22 cellular contexts compared by ENCODE assay signal in genomic region chr5:73749485-73750270, GRCh38.
DNase-seq lines count a peak whose midpoint lies in the region; ATAC-seq and TF ChIP-seq lines count a peak whose summit lies in the region.
"Had no signal": no experiment of that assay in that cellular context is flagged by ENCODE, and none has a peak within 500 bp of the region (broad histone marks: within the 10 kb centered on the region; RNA-seq: fewer than 3 reads in every experiment).

No MANE protein-coding gene starts in this region.

- H3K27ac ChIP-seq in heart right ventricle (peak overlapping the region in 6 of 10 donors; percentile 31 to 77 (median 54)), right atrium auricular region (peak overlapping the region in 1 of 2 donors; percentile 7), skeletal muscle tissue (ENCODE audit: low read depth, low read length) (peak overlapping the region; percentile 50), sigmoid colon (peak overlapping the region in 1 of 4 donors; percentile 76)

- 62 to 67% methylated on average over 11 of the region's 11 CpGs for WGBS in heart right ventricle, 2 donors
- WGBS in sigmoid colon, 2 donors, result 84 to 89% methylated on average over 11 of the region's 11 CpGs

- H3K9ac ChIP-seq in skeletal muscle tissue (ENCODE audit: low read depth in 1 of 3, low read length in 3 of 3), result no peak overlapping the region

- DNase-seq in heart right ventricle (no peak), right atrium auricular region (ENCODE audit: low spot score) (no peak), iris pigment epithelial cell (ENCODE audit: low read depth) (peak; percentile 48), sigmoid colon (no peak)
- DNase-seq in stimulated activated CD4-positive, alpha-beta T cell treated with anti-CD3 and anti-CD28 coated beads, Interleukin-4, amount 100 ng/mL, for 1 hour, result no peak
- DNase-seq: 8988T; activated CD4-positive, alpha-beta T cell treated with anti-CD3 and anti-CD28 coated beads for 36 hours; activated CD8-positive, alpha-beta T cell treated with anti-CD3 and anti-CD28 coated beads, Interleukin-2, amount 10 ng/mL, durations not matched to agents 7 days and 5 days; CD4-positive, alpha-beta T cell; central memory CD4-positive, alpha-beta T cell; dorsolateral prefrontal cortex; HFFc6; NCI-H1694 treated with DMSO at 0.1 percent for 48 hours; NCI-H2171; NCI-H510A treated with DMSO at 0.1 percent for 48 hours; stimulated activated CD4-positive, alpha-beta T cell treated with anti-CD3 and anti-CD28 coated beads, Interleukin-1b, Interleukin-23, amount 100 ng/mL, for 48 hours; T-helper 2 cell had no signal

- peak in 3 of 8 donors; percentile 21 to 52 (median 42) for ATAC-seq in heart right ventricle
- no peak for ATAC-seq in HG03095 (IDR thresholded peaks at IDR 0.05; ENCODE audit: unreplicated experiment)
- ATAC-seq in HG03442 (IDR thresholded peaks at IDR 0.05; ENCODE audit: unreplicated experiment), result no peak
- ATAC-seq: activated CD4-positive, alpha-beta T cell treated with anti-CD3 and anti-CD28 coated beads for 36 hours; activated CD8-positive, alpha-beta T cell treated with anti-CD3 and anti-CD28 coated beads, Interleukin-2, amount 10 ng/mL, durations not matched to agents 7 days and 5 days; GM23338 had no signal

- H3K4me3 ChIP-seq in heart right ventricle, result no peak overlapping the region
- H3K4me3 ChIP-seq in right atrium auricular region, result no peak overlapping the region
- H3K4me3 ChIP-seq in skeletal muscle tissue (ENCODE audit: low read length in 3 of 3), result no peak overlapping the region
- no peak overlapping the region for H3K4me3 ChIP-seq in sigmoid colon
- H3K4me3 ChIP-seq: GM23338, skin epidermis had no signal

- intact Hi-C loops in heart right ventricle (cut with DNase I) (loop anchor here in 2 of 10 donors (5.0 kb wide), 2 partner anchors 38 to 1913 kb away; no protein-coding TSS in a partner anchor), sigmoid colon (cut with DNase I) (no loop called here)

- H3K4me1 ChIP-seq in heart right ventricle (peaks cover 0 to 33% (median 18%) of the 10 kb centered on the region in 9 donors), right atrium auricular region (peaks cover 0 to 16% of the 10 kb centered on the region in 2 donors), skeletal muscle tissue (ENCODE audit: control insufficient read depth in 3 of 3, insufficient read depth in 3 of 3, low read length in 3 of 3) (peaks cover 0 to 7% (median 3%) of the 10 kb centered on the region in 3 donors), sigmoid colon (peaks cover 0 to 15% (median 7%) of the 10 kb centered on the region in 4 donors)

- no peak for TF ChIP-seq EP300 in sigmoid colon (IDR thresholded peaks at IDR 0.05)

- H3K36me3 ChIP-seq in heart right ventricle, result no peaks in the 10 kb centered on the region
- no peaks in the 10 kb centered on the region for H3K36me3 ChIP-seq in right atrium auricular region
- H3K36me3 ChIP-seq in skeletal muscle tissue (ENCODE audit: control insufficient read depth in 3 of 3, insufficient read depth in 3 of 3, low read length in 3 of 3), result no peaks in the 10 kb centered on the region
- no peaks in the 10 kb centered on the region for H3K36me3 ChIP-seq in sigmoid colon

- H3K27me3 ChIP-seq in heart right ventricle, result no peaks in the 10 kb centered on the region
- H3K27me3 ChIP-seq in right atrium auricular region, result no peaks in the 10 kb centered on the region
- H3K27me3 ChIP-seq in skeletal muscle tissue (ENCODE audit: control insufficient read depth in 3 of 3, insufficient read depth in 3 of 3, low read length in 3 of 3), result no peaks in the 10 kb centered on the region
- H3K27me3 ChIP-seq in sigmoid colon, result no peaks in the 10 kb centered on the region
- H3K27me3 ChIP-seq: dorsolateral prefrontal cortex had no signal

- no peak for TF ChIP-seq CTCF in heart right ventricle (IDR thresholded peaks at IDR 0.05)
- no peak for TF ChIP-seq CTCF in right atrium auricular region (IDR thresholded peaks at IDR 0.05)
- TF ChIP-seq CTCF in sigmoid colon (IDR thresholded peaks at IDR 0.05), result no peak

- TF ChIP-seq POLR2A in sigmoid colon (IDR thresholded peaks at IDR 0.05), result no peak

- H3K9me3 ChIP-seq in heart right ventricle (peaks cover 0 to 10% (median 0%) of the 10 kb centered on the region in 11 donors), right atrium auricular region (peaks cover 0 to 4% of the 10 kb centered on the region in 2 donors), skeletal muscle tissue (ENCODE audit: control insufficient read depth in 3 of 3, low read length in 3 of 3) (no peaks in the 10 kb centered on the region), sigmoid colon (no peaks in the 10 kb centered on the region)
